In the genomic region with DNA sequence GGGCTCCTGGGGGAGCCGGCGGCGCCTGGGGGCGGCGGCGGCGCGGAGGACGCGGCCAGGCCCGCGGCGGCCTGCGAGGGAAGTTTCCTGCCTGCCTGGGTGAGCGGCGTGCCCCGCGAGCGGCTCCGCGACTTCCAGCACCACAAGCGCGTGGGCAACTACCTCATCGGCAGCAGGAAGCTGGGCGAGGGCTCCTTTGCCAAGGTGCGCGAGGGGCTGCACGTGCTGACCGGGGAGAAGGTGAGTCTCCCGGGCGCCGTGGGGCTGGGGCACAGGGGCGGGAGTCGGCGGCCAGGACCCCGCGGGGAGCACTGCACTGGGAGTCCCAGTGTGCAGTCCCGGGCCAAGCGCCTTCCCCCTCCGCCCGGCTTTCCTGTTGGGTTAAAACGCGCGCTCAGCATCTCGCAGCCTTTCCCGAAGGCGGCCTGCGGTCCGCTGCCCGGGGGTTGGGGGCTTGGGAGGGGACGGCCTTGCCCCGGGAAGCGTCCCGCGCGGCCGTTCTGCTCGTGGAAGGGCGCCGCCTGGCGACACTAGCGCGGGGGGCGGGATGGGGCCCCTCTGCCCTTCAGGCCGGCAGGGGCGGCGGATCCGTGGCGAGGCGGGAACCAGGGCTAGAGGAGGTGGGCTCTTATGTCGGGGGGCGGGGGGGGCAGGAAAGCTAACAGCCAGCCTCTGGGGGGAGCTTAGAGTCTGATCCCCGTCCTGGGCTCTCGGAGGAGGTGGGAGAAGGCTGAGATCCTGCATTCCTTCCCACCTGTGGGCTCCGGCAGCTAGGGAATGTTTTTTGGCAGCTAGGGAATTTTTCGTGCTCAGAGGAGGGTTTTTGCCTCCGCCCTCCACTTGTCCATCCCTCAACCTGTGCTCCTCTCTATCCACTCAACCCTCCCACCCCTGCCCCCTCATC, we compare ENCODE assay signal across 8 cellular contexts. TPM values are rescaled to one million over a fixed set of nuclear protein-coding genes. Genes with fewer than 3 reads are reported as not detected.
DNase-seq lines count a peak whose midpoint lies in the region; ATAC-seq and TF ChIP-seq lines count a peak whose summit lies in the region.

No MANE protein-coding gene starts in this region.

- peaks cover 7% of the 10 kb centered on the region for H3K4me1 Mint-ChIP-seq in activated CD4-positive, alpha-beta T cell treated with anti-CD3 and anti-CD28 coated beads, Interleukin-2, amount 10 ng/mL, durations not matched to agents 24 days and 14 days
- H3K4me1 Mint-ChIP-seq in type B pancreatic cell (ENCODE audit: unreplicated experiment): peaks cover 41% of the 10 kb centered on the region

- no peaks in the 10 kb centered on the region for H3K27me3 ChIP-seq in neural cell (ENCODE audit: insufficient read depth, low read depth, low read length)

- peak; percentile 52 for TF ChIP-seq RAD21 in neural cell (conservative IDR thresholded peaks at IDR 0.05)

- H3K4me3 Mint-ChIP-seq in activated CD4-positive, alpha-beta T cell treated with anti-CD3 and anti-CD28 coated beads, Interleukin-2, amount 10 ng/mL, durations not matched to agents 24 days and 14 days: peak overlapping the region; percentile 69
- H3K4me3 Mint-ChIP-seq in type B pancreatic cell: peak overlapping the region; percentile 91

- peak overlapping the region; percentile 45 for H2AFZ ChIP-seq in neural cell (ENCODE audit: low read depth, low read length)

- H3K9me2 ChIP-seq in neural cell (ENCODE audit: insufficient read depth, low read length): no peaks in the 10 kb centered on the region

- no peaks in the 10 kb centered on the region for H3K36me3 Mint-ChIP-seq in activated CD4-positive, alpha-beta T cell treated with anti-CD3 and anti-CD28 coated beads, Interleukin-2, amount 10 ng/mL, durations not matched to agents 24 days and 14 days (ENCODE audit: low read depth)
- H3K36me3 Mint-ChIP-seq in type B pancreatic cell: peaks cover 16% of the 10 kb centered on the region

- peak; percentile 89 for DNase-seq in D341Med (ENCODE audit: low spot score)
- no peak for DNase-seq in LNCaP clone FGC (ENCODE audit: low read depth)
- DNase-seq in activated CD4-positive, alpha-beta T cell treated with anti-CD3 and anti-CD28 coated beads, Interleukin-2, amount 10 ng/mL, durations not matched to agents 24 days and 14 days: peak; percentile 81
- peak; percentile 34 to 52 for DNase-seq in erythroblast (lab: John Stamatoyannopoulos, UW)
- DNase-seq in type B pancreatic cell (ENCODE audit: extremely low spot score, unreplicated experiment): peak; percentile 88
- DNase-seq in G401 (ENCODE audit: low spot score): no peak

- 0 out of 2 replicates have a peak overlapping the region, but pooled peaks have one; percentile 23 for H3K4me3 ChIP-seq in LNCaP clone FGC (ENCODE audit: low read depth, low read length)
- H3K4me3 ChIP-seq in neural cell (ENCODE audit: low read length): peak overlapping the region; percentile 83

- no peaks in the 10 kb centered on the region for H3K9me3 Mint-ChIP-seq in activated CD4-positive, alpha-beta T cell treated with anti-CD3 and anti-CD28 coated beads, Interleukin-2, amount 10 ng/mL, durations not matched to agents 24 days and 14 days
- H3K9me3 Mint-ChIP-seq in type B pancreatic cell: no peaks in the 10 kb centered on the region

- intact Hi-C loops in activated CD4-positive, alpha-beta T cell treated with anti-CD3 and anti-CD28 coated beads, Interleukin-2, amount 10 ng/mL, durations not matched to agents 24 days and 14 days (cut with micrococcal nuclease): no loop called here

- no peaks in the 10 kb centered on the region for H3K9me3 ChIP-seq in neural cell (ENCODE audit: low read length)

- peaks cover 34% of the 10 kb centered on the region for H3K79me2 ChIP-seq in neural cell (replicated peaks; ENCODE audit: insufficient read depth, low read length)

- no peak overlapping the region for H3K27ac Mint-ChIP-seq in activated CD4-positive, alpha-beta T cell treated with anti-CD3 and anti-CD28 coated beads, Interleukin-2, amount 10 ng/mL, durations not matched to agents 24 days and 14 days
- peak overlapping the region; percentile 55 for H3K27ac Mint-ChIP-seq in type B pancreatic cell

- in situ Hi-C loops in G401 (cut with HindIII; ENCODE audit: low sequenced_read_pairs): no loop called here

- peaks cover 4% of the 10 kb centered on the region for H3F3A ChIP-seq in neural cell (ENCODE audit: insufficient read depth, low read length, poor library complexity, severe bottlenecking)

- ATAC-seq in HG03196 (IDR thresholded peaks at IDR 0.05; ENCODE audit: unreplicated experiment): no peak

- H3K4me2 ChIP-seq in neural cell (ENCODE audit: low read length): peak overlapping the region; percentile 78

- no peaks in the 10 kb centered on the region for H3K36me3 ChIP-seq in neural cell (ENCODE audit: insufficient read depth, low read length)

- no peak for TF ChIP-seq POLR2A in erythroblast (IDR thresholded peaks at IDR 0.05; ENCODE audit: low read length)

- peak overlapping the region; percentile 58 for H3K27ac ChIP-seq in neural cell (ENCODE audit: low read length)

- peak; percentile 67 for TF ChIP-seq CTCF in LNCaP clone FGC (IDR thresholded peaks at IDR 0.05; ENCODE audit: control insufficient read depth, extremely low read depth, insufficient read depth)
- TF ChIP-seq CTCF in neural cell (IDR thresholded peaks at IDR 0.05; ENCODE audit: poor library complexity, severe bottlenecking): peak; percentile 66
- TF ChIP-seq CTCF in type B pancreatic cell (conservative IDR thresholded peaks at IDR 0.05): peak; percentile 90

- no peaks in the 10 kb centered on the region for H4K20me1 ChIP-seq in neural cell (ENCODE audit: insufficient read depth)

- peaks cover 54% of the 10 kb centered on the region for H3K27me3 Mint-ChIP-seq in activated CD4-positive, alpha-beta T cell treated with anti-CD3 and anti-CD28 coated beads, Interleukin-2, amount 10 ng/mL, durations not matched to agents 24 days and 14 days
- peaks cover 13% of the 10 kb centered on the region for H3K27me3 Mint-ChIP-seq in type B pancreatic cell

- H3K9ac ChIP-seq in neural cell (ENCODE audit: low read length): peak overlapping the region; percentile 89

- no peak for TF ChIP-seq EP300 in neural cell (conservative IDR thresholded peaks at IDR 0.05; ENCODE audit: poor library complexity, severe bottlenecking)

TF ChIP-seq in neural cell, 6 proteins besides CTCF, POLR2A, EP300 and RAD21:
- TF ChIP-seq SMC3 (conservative IDR thresholded peaks at IDR 0.05; ENCODE audit: poor library complexity) (peak; percentile 71), MXI1 (conservative IDR thresholded peaks at IDR 0.05; ENCODE audit: poor library complexity, severe bottlenecking) (peak; percentile 68), EZH2 (IDR thresholded peaks at IDR 0.05; ENCODE audit: borderline replicate concordance, insufficient read depth, low read length, poor library complexity, severe bottlenecking) (no peak), REST (IDR thresholded peaks at IDR 0.05; ENCODE audit: borderline replicate concordance) (no peak)

RNA-seq across cellular contexts. Expression of gene HUNK, which starts 1.1 kb away (rescaled TPM):
- 0.33 and 0.37 TPM in 2 replicates for total RNA-seq in activated CD4-positive, alpha-beta T cell treated with anti-CD3 and anti-CD28 coated beads, Interleukin-2, amount 10 ng/mL, durations not matched to agents 24 days and 14 days
- polyA plus RNA-seq in neural cell: 9.3 and 11.0 TPM in 2 replicates
- 20.5 and 24.3 TPM in 2 replicates for polyA minus RNA-seq in neural cell
- total RNA-seq in type B pancreatic cell (ENCODE audit: low replicate concordance): 11.3 and 44.0 TPM in 2 replicates
- total RNA-seq in G401 (2014; rRNA removed; shearing (Covaris generic)): 0.06 and 0.07 TPM in 2 replicates

Comparison
In these comparisons a context has a peak if more than half of its experiments do, and no peak if none do; other contexts are left out.
1. DNase-seq: peak in D341Med (single experiment), activated CD4-positive, alpha-beta T cell treated with anti-CD3 and anti-CD28 coated beads, Interleukin-2, amount 10 ng/mL, durations not matched to agents 24 days and 14 days (single experiment), erythroblast (2 of 2) and type B pancreatic cell (single experiment); none in LNCaP clone FGC (single experiment) and G401 (single experiment).
2. Peak in every context shown above with its lines, with median percentiles within 50 percentile points of each other: CTCF ChIP-seq.